Comparison of ENCODE assay signal across 33 cellular contexts in genomic region chr3:94529821-94530220, GRCh38.
DNase-seq lines count a peak whose midpoint lies in the region; ATAC-seq, FAIRE-seq and TF ChIP-seq lines count a peak whose summit lies in the region.
"Had no signal": no experiment of that assay in that cellular context is flagged by ENCODE, and none has a peak within 500 bp of the region (broad histone marks: within the 10 kb centered on the region; RNA-seq: fewer than 3 reads in every experiment).

No MANE protein-coding gene starts in this region.

- in situ Hi-C loops in G401 (cut with HindIII; ENCODE audit: low sequenced_read_pairs): no loop called here

- 0 out of 3 replicates have a peak, but pooled peaks cover under 1% of the 10 kb centered on the region for H3K4me1 ChIP-seq in A549
- H3K4me1 ChIP-seq: BE2C; BLaER1; BLaER1 treated with 17β-estradiol and CSF1 and Interleukin-3, amounts not matched to agents 10 nM and 100 nM had no signal

- TF ChIP-seq RAD21 in A549 (conservative IDR thresholded peaks at IDR 0.05 in 1 of 2, IDR thresholded peaks at IDR 0.05 in 1 of 2): no peak

- peak; percentile 23 for FAIRE-seq in A549 (lab: Jason Lieb, UNC)
- FAIRE-seq: A204.1, D721Med had no signal

- intact Hi-C loops in sciatic nerve (cut with DNase I): no loop called here

- no peak overlapping the region for H3K27ac ChIP-seq in A549
- H3K27ac ChIP-seq: 22Rv1; BLaER1; BLaER1 treated with 17β-estradiol and CSF1 and Interleukin-3, amounts not matched to agents 10 nM and 100 nM; C4-2B had no signal

- TF ChIP-seq EP300 in A549 (IDR thresholded peaks at IDR 0.05): no peak

- WGBS in A549 (ENCODE audit: missing lambda C conversion rate): 74% methylated on average over 1 of the region's 1 CpG

- POLR2A ChIA-PET in A549 (lab: Yijun Ruan, JAX): no interaction called here

- ATAC-seq in A549 (no peak), GM19035 (IDR thresholded peaks at IDR 0.05; ENCODE audit: unreplicated experiment) (no peak), sciatic nerve (no peak), GM21360 (IDR thresholded peaks at IDR 0.05; ENCODE audit: unreplicated experiment) (no peak)
- ATAC-seq: CD8-positive, alpha-beta T cell had no signal

- CTCF ChIA-PET in A549 (lab: Yijun Ruan, JAX): no interaction called here

- TF ChIP-seq POLR2A in A549 (IDR thresholded peaks at IDR 0.05; ENCODE audit: low read length): no peak

- H3K4me2 ChIP-seq in A549: no peak overlapping the region
- H3K4me2 ChIP-seq: BLaER1; BLaER1 treated with 17β-estradiol and CSF1 and Interleukin-3, amounts not matched to agents 10 nM and 100 nM had no signal

- H3K9me3 ChIP-seq in A549: no peaks in the 10 kb centered on the region
- H3K9me3 ChIP-seq: BE2C; BLaER1; BLaER1 treated with 17β-estradiol and CSF1 and Interleukin-3, amounts not matched to agents 10 nM and 100 nM; Caco-2 had no signal

- TF ChIP-seq CTCF in A549 (IDR thresholded peaks at IDR 0.05): no peak

- no peak for DNase-seq in A549 (ENCODE audit: low read depth in 1 of 2, low spot score in 1 of 2)
- peak; percentile 70 for DNase-seq in G401 (ENCODE audit: low spot score)
- peak; percentile 67 for DNase-seq in cerebellar cortex (ENCODE audit: low spot score)
- DNase-seq in cerebellum (ENCODE audit: low spot score): peak; percentile 46
- no peak for DNase-seq in NCI-H128 (lab: John Stamatoyannopoulos, UW; ENCODE audit: unreplicated experiment)
- no peak for DNase-seq in sciatic nerve (ENCODE audit: low spot score)
- DNase-seq: 8988T; ACHN; AML-193; BE2C; Caco-2; Calu3; CD4-positive, alpha-beta memory T cell; CD4-positive, alpha-beta T cell; CD4-positive, CD25-positive, alpha-beta regulatory T cell; CD8-positive, alpha-beta memory T cell; CD8-positive, alpha-beta T cell; COR-L47; DMS 273 treated with DMSO at 0.1 percent for 48 hours; DMS153; DMS53; DMS79; DMS79 treated with DMSO at 0.1 percent for 48 hours; DND-41; EL had no signal

- no peak overlapping the region for H3K4me3 ChIP-seq in A549
- H3K4me3 ChIP-seq: BLaER1; BLaER1 treated with 17β-estradiol and CSF1 and Interleukin-3, amounts not matched to agents 10 nM and 100 nM had no signal

TF ChIP-seq in A549, 52 proteins besides CTCF, POLR2A, EP300 and RAD21:
- TF ChIP-seq SMC3 (IDR thresholded peaks at IDR 0.05) (no peak), GATA3 (IDR thresholded peaks at IDR 0.05; ENCODE audit: borderline replicate concordance) (no peak), POLR2AphosphoS2 (conservative IDR thresholded peaks at IDR 0.05; ENCODE audit: low read length) (no peak), HOXA7 (CRISPR knock-in tag; IDR thresholded peaks at IDR 0.05) (no peak), NFE2L2 (conservative IDR thresholded peaks at IDR 0.05; ENCODE audit: low read length) (no peak), E2F6 (IDR thresholded peaks at IDR 0.05; ENCODE audit: borderline replicate concordance, low read depth) (no peak), RNF2 (IDR thresholded peaks at IDR 0.05; ENCODE audit: borderline replicate concordance, low read depth) (no peak), FOXS1 (CRISPR knock-in tag; IDR thresholded peaks at IDR 0.05) (no peak), NPAS2 (CRISPR knock-in tag; IDR thresholded peaks at IDR 0.05; ENCODE audit: borderline replicate concordance) (no peak), MAFK (IDR thresholded peaks at IDR 0.05; ENCODE audit: partially characterized antibody) (no peak), USF2 (IDR thresholded peaks at IDR 0.05) (no peak), ZSCAN20 (CRISPR knock-in tag; IDR thresholded peaks at IDR 0.05) (no peak), HDAC2 (IDR thresholded peaks at IDR 0.05) (no peak), JUNB (IDR thresholded peaks at IDR 0.05) (no peak), KDM1A (IDR thresholded peaks at IDR 0.05; ENCODE audit: low read depth) (no peak), TFCP2L1 (CRISPR knock-in tag; IDR thresholded peaks at IDR 0.05) (no peak), MYC (IDR thresholded peaks at IDR 0.05; ENCODE audit: borderline replicate concordance, low read length) (no peak), MAX (IDR thresholded peaks at IDR 0.05) (no peak), RCOR1 (IDR thresholded peaks at IDR 0.05; ENCODE audit: low read depth, low read length) (no peak), PBX3 (IDR thresholded peaks at IDR 0.05) (no peak)

Comparison
In these comparisons a context has a peak if more than half of its experiments do, and no peak if none do; other contexts are left out.
1. DNase-seq: peak in G401 (single experiment), cerebellar cortex (single experiment) and cerebellum (single experiment); none in A549 (0 of 2), NCI-H128 (single experiment) and sciatic nerve (single experiment).